21 cellular contexts compared by ENCODE assay signal in genomic region chr15:68091743-68092142, GRCh38.
"Had no signal": no experiment of that assay in that cellular context is flagged by ENCODE, and none has a peak within 500 bp of the region (broad histone marks: within the 10 kb centered on the region; RNA-seq: fewer than 3 reads in every experiment).

No MANE protein-coding gene starts in this region.

- H3K27ac ChIP-seq: adrenal gland, breast epithelium had no signal

- H3K27me3 ChIP-seq: adrenal gland, breast epithelium, MG63 had no signal

- ATAC-seq: activated CD4-positive, CD25-positive, alpha-beta regulatory T cell treated with anti-CD3 and anti-CD28 coated beads, Interleukin-2, amount 50 U/mL, for 24 hours; activated CD8-positive, alpha-beta T cell treated with anti-CD3 and anti-CD28 coated beads, Interleukin-2, amount 10 ng/mL, durations not matched to agents 7 days and 5 days had no signal

- H3K4me3 Mint-ChIP-seq: activated CD8-positive, alpha-beta T cell treated with anti-CD3 and anti-CD28 coated beads, Interleukin-2, amount 10 ng/mL, durations not matched to agents 7 days and 5 days; activated naive CD8-positive, alpha-beta T cell treated with anti-CD3 and anti-CD28 coated beads, Interleukin-2, amount 10 ng/mL, durations not matched to agents 7 days and 5 days; T-helper 1 cell treated with Interleukin-12 subunit alpha and Interleukin-12 subunit beta and Interleukin-4 antibody, amounts not matched to agents 30 μg/mL and 1 μg/mL, for 36 hours had no signal

- H3K4me3 ChIP-seq: adrenal gland, breast epithelium, MG63 had no signal

- H3K27me3 Mint-ChIP-seq: activated naive CD8-positive, alpha-beta T cell treated with anti-CD3 and anti-CD28 coated beads, Interleukin-2, amount 10 ng/mL, durations not matched to agents 7 days and 5 days had no signal

- DNase-seq: activated CD4-positive, alpha-beta T cell treated with anti-CD3 and anti-CD28 coated beads for 4 hours; activated CD8-positive, alpha-beta memory T cell treated with anti-CD3 and anti-CD28 coated beads, Interleukin-2, amount 50 U/mL, for 48 hours; activated CD8-positive, alpha-beta T cell treated with anti-CD3 and anti-CD28 coated beads, Interleukin-2, amount 10 ng/mL, durations not matched to agents 7 days and 5 days; activated naive CD4-positive, alpha-beta T cell treated with anti-CD3 and anti-CD28 coated beads, Interleukin-2, amount 50 U/mL, for 16 hours; activated naive CD8-positive, alpha-beta T cell treated with anti-CD3 and anti-CD28 coated beads, Interleukin-2, amount 10 ng/mL, durations not matched to agents 7 days and 5 days; activated T-cell treated with anti-CD3 and anti-CD28 coated beads, Interleukin-2, amount 50 U/mL, for 1 hour; adrenal gland; anterior cingulate cortex; caudate nucleus; MG63; MV-4-11; NCI-H1092 treated with DMSO at 0.1 percent for 48 hours; NCI-H1417 treated with DMSO at 0.1 percent for 48 hours; NCI-H1694; NCI-H2029; NCI-H2107; NCI-H510A treated with DMSO at 0.1 percent for 48 hours; SHP77 treated with DMSO at 0.1 percent for 48 hours had no signal

- H3K36me3 ChIP-seq: breast epithelium had no signal

- H3K4me1 ChIP-seq: breast epithelium had no signal

- H3K4me1 Mint-ChIP-seq: activated naive CD8-positive, alpha-beta T cell treated with anti-CD3 and anti-CD28 coated beads, Interleukin-2, amount 10 ng/mL, durations not matched to agents 7 days and 5 days had no signal

- H3K27ac Mint-ChIP-seq: activated CD8-positive, alpha-beta T cell treated with anti-CD3 and anti-CD28 coated beads, Interleukin-2, amount 10 ng/mL, durations not matched to agents 7 days and 5 days; activated naive CD8-positive, alpha-beta T cell treated with anti-CD3 and anti-CD28 coated beads, Interleukin-2, amount 10 ng/mL, durations not matched to agents 7 days and 5 days; T-helper 1 cell treated with Interleukin-12 subunit alpha and Interleukin-12 subunit beta and Interleukin-4 antibody, amounts not matched to agents 30 μg/mL and 1 μg/mL, for 36 hours had no signal
